Comparison of ENCODE assay signal across 18 cellular contexts in genomic region chr11:61761440-61762163, GRCh38. TPM values are rescaled to one million over a fixed set of nuclear protein-coding genes. Genes with fewer than 3 reads are reported as not detected.
A peak's percentile ranks its signal among the peaks of the same experiment; 100 is the strongest.
DNase-seq lines count a peak whose midpoint lies in the region; ATAC-seq and TF ChIP-seq lines count a peak whose summit lies in the region.
"Had no signal": no experiment of that assay in that cellular context is flagged by ENCODE, and none has a peak within 500 bp of the region (broad histone marks: within the 10 kb centered on the region; RNA-seq: fewer than 3 reads in every experiment).

No MANE protein-coding gene starts in this region.

- H3K9me3 ChIP-seq in SK-N-MC (ENCODE audit: low read depth, low read length) (no peaks in the 10 kb centered on the region), hepatocyte (ENCODE audit: low read depth) (no peaks in the 10 kb centered on the region), smooth muscle cell (replicated peaks; ENCODE audit: low read depth) (no peaks in the 10 kb centered on the region), right cardiac atrium (ENCODE audit: control insufficient read depth, low read length) (no peaks in the 10 kb centered on the region)
- H3K9me3 ChIP-seq: Peyer's patch had no signal

- no peaks in the 10 kb centered on the region for H3K9me2 ChIP-seq in hepatocyte (replicated peaks; ENCODE audit: insufficient read depth)

- WGBS in hepatocyte (ENCODE audit: low lambda C conversion rate, missing lambda C conversion rate) = 67% methylated on average over 10 of the region's 10 CpGs
- WGBS in smooth muscle cell (ENCODE audit: low lambda C conversion rate) = 69% methylated on average over 10 of the region's 10 CpGs
- 84% methylated on average over 10 of the region's 10 CpGs for WGBS in right cardiac atrium

- H3K9ac ChIP-seq in SK-N-MC (ENCODE audit: insufficient read length) (no peak overlapping the region), smooth muscle cell (ENCODE audit: low read depth) (no peak overlapping the region)
- H3K9ac ChIP-seq: GM23248 had no signal

- peaks cover 79% of the 10 kb centered on the region for H3K4me1 ChIP-seq in hepatocyte (ENCODE audit: insufficient read depth)
- peaks cover 17% of the 10 kb centered on the region for H3K4me1 ChIP-seq in smooth muscle cell (ENCODE audit: low read depth)
- no peaks in the 10 kb centered on the region for H3K4me1 ChIP-seq in right cardiac atrium (ENCODE audit: control insufficient read depth, insufficient read depth, low read length)

- no peak for TF ChIP-seq CTCF in hepatocyte (IDR thresholded peaks at IDR 0.05; ENCODE audit: poor library complexity)
- TF ChIP-seq CTCF in smooth muscle cell (IDR thresholded peaks at IDR 0.05; ENCODE audit: borderline replicate concordance, insufficient read depth, poor library complexity, severe bottlenecking) = no peak

- no peak overlapping the region for H2AFZ ChIP-seq in hepatocyte
- no peak overlapping the region for H2AFZ ChIP-seq in smooth muscle cell (ENCODE audit: low read depth)
- H2AFZ ChIP-seq: GM23248 had no signal

- ATAC-seq in right cardiac atrium (no peak), T-cell (replicated peaks in 1 of 4) (no peak), GM19395 (IDR thresholded peaks at IDR 0.05; ENCODE audit: unreplicated experiment) (no peak)

- H3K27ac ChIP-seq in SK-N-MC (peak overlapping the region; percentile 57), hepatocyte (peak overlapping the region; percentile 89), smooth muscle cell (ENCODE audit: low read depth) (peak overlapping the region; percentile 47), right cardiac atrium (ENCODE audit: low read length) (no peak overlapping the region)
- H3K27ac ChIP-seq: GM23248, Peyer's patch had no signal

- H3K4me1 Mint-ChIP-seq in T-cell = peaks cover 0 to 5% (median under 1%) of the 10 kb centered on the region in 3 donors

- DNase-seq in CD1c-positive myeloid dendritic cell (ENCODE audit: extremely low spot score) = peak; percentile 18
- DNase-seq in SK-N-MC (ENCODE audit: low read depth, low spot score) = no peak
- DNase-seq in hepatocyte (ENCODE audit: low spot score) = no peak
- DNase-seq in smooth muscle cell (lab: John Stamatoyannopoulos, UW; ENCODE audit: unreplicated experiment) = no peak
- no peak for DNase-seq in NCI-H1105 (lab: John Stamatoyannopoulos, UW)
- no peak for DNase-seq in right cardiac atrium
- DNase-seq in T-cell = no peak
- DNase-seq: 8988T, DMS153, EL, GM23248, Karpas-422, NCI-H1930, NCI-H2171 treated with DMSO at 0.1 percent for 48 hours, NCI-H510A, Peyer's patch, SHP77 had no signal

- H3K4me3 Mint-ChIP-seq in T-cell = no peak overlapping the region

- POLR2A ChIA-PET in T-cell (lab: Charles Lee) = no interaction called here

- peaks cover 6 to 10% of the 10 kb centered on the region in 2 donors for H3K27me3 Mint-ChIP-seq in T-cell

- H3K4me3 ChIP-seq in SK-N-MC = no peak overlapping the region
- H3K4me3 ChIP-seq in hepatocyte = no peak overlapping the region
- no peak overlapping the region for H3K4me3 ChIP-seq in smooth muscle cell
- H3K4me3 ChIP-seq in right cardiac atrium (ENCODE audit: low read length) = no peak overlapping the region
- H3K4me3 ChIP-seq: GM23248, Peyer's patch had no signal

- intact Hi-C loops in right cardiac atrium (cut with DNase I) = no loop called here

- H4K20me1 ChIP-seq in hepatocyte (ENCODE audit: insufficient read depth, poor library complexity, severe bottlenecking) (no peaks in the 10 kb centered on the region), smooth muscle cell (ENCODE audit: low read depth) (peaks cover 75% of the 10 kb centered on the region)

- no peaks in the 10 kb centered on the region for H3K36me3 ChIP-seq in SK-N-MC (ENCODE audit: insufficient read depth, low read length)
- no peaks in the 10 kb centered on the region for H3K36me3 ChIP-seq in hepatocyte (replicated peaks; ENCODE audit: insufficient read depth, low read depth)
- no peaks in the 10 kb centered on the region for H3K36me3 ChIP-seq in smooth muscle cell (ENCODE audit: low read depth)
- H3K36me3 ChIP-seq: Peyer's patch had no signal

- peaks cover 88% of the 10 kb centered on the region for H3K79me2 ChIP-seq in hepatocyte
- H3K79me2 ChIP-seq in smooth muscle cell (ENCODE audit: low read depth) = peaks cover 50% of the 10 kb centered on the region

- H3K36me3 Mint-ChIP-seq in T-cell = no peaks in the 10 kb centered on the region

- no peaks in the 10 kb centered on the region for H3F3A ChIP-seq in smooth muscle cell (ENCODE audit: low read depth)

- no peaks in the 10 kb centered on the region for H3K9me3 Mint-ChIP-seq in T-cell

- H3K4me2 ChIP-seq in hepatocyte (peak overlapping the region; percentile 58), smooth muscle cell (no peak overlapping the region)

- no peaks in the 10 kb centered on the region for H3K27me3 ChIP-seq in hepatocyte
- H3K27me3 ChIP-seq in smooth muscle cell (ENCODE audit: low read depth) = no peaks in the 10 kb centered on the region
- no peaks in the 10 kb centered on the region for H3K27me3 ChIP-seq in right cardiac atrium (ENCODE audit: control insufficient read depth, insufficient read depth)
- H3K27me3 ChIP-seq: Peyer's patch had no signal

- CTCF ChIA-PET in T-cell (lab: Charles Lee) = no interaction called here

- H3K27ac Mint-ChIP-seq in T-cell = no peak overlapping the region

RNA-seq across cellular contexts. Expression of gene MYRF, which starts 9.2 kb away (rescaled TPM):
- total RNA-seq in hepatocyte = 42.2 and 57.3 TPM in 2 replicates
- 96.7 and 115 TPM in 2 replicates for polyA plus RNA-seq in hepatocyte
- 11.1 and 12.2 TPM in 2 replicates for total RNA-seq in smooth muscle cell
- polyA plus RNA-seq in smooth muscle cell = 13.7 and 19.0 TPM in 2 replicates
- 1 to 10 TPM in 3 of 4 donors, under 1 TPM in 1; 0.62 to 1.9 (median 1.4) TPM for total RNA-seq in right cardiac atrium
- 0.70 TPM for polyA plus RNA-seq in right cardiac atrium
- 1 to 10 TPM in 4 of 5 donors, under 1 TPM in 1; 0.95 to 4.9 (median 1.5) TPM for total RNA-seq in T-cell
- total RNA-seq: GM23248 had no signal

RNA-seq across cellular contexts. Expression of gene TMEM258, which starts 30.8 kb away (rescaled TPM):
- total RNA-seq in hepatocyte = 64.7 and 90.9 TPM in 2 replicates
- polyA plus RNA-seq in hepatocyte = 253 and 255 TPM in 2 replicates
- total RNA-seq in smooth muscle cell = 97.2 and 118 TPM in 2 replicates
- 300 and 317 TPM in 2 replicates for polyA plus RNA-seq in smooth muscle cell
- 100 to 1,000 TPM; 107 to 113 (median 111) TPM for total RNA-seq in right cardiac atrium
- 170 TPM for polyA plus RNA-seq in right cardiac atrium
- 10 to 100 TPM; 68.1 to 96.0 (median 87.8) TPM for total RNA-seq in T-cell

RNA-seq across cellular contexts. Expression of gene FEN1, which starts 31.1 kb away (rescaled TPM):
- total RNA-seq in hepatocyte (14.2 and 15.4 TPM in 2 replicates), smooth muscle cell (12.1 and 15.6 TPM in 2 replicates), right cardiac atrium (1 to 10 TPM; 4.6 to 5.4 (median 5.1) TPM), T-cell (10 to 100 TPM in 4 of 5 donors, 1 to 10 TPM in 1; 8.5 to 12.6 (median 10.9) TPM)
- polyA plus RNA-seq in hepatocyte (13.6 and 21.0 TPM in 2 replicates), smooth muscle cell (21.1 and 23.3 TPM in 2 replicates), right cardiac atrium (4.6 TPM)

RNA-seq across cellular contexts. Expression of gene FADS1, which starts 55.2 kb away (rescaled TPM):
- total RNA-seq in hepatocyte (151 and 159 TPM in 2 replicates), smooth muscle cell (122 and 144 TPM in 2 replicates), right cardiac atrium (10 to 100 TPM; 41.3 to 45.7 (median 43.3) TPM), T-cell (1 to 10 TPM; 1.9 to 8.8 (median 2.9) TPM)
- polyA plus RNA-seq in hepatocyte (218 and 230 TPM in 2 replicates), smooth muscle cell (176 and 266 TPM in 2 replicates), right cardiac atrium (27.6 TPM)
